Comparison of ENCODE assay signal across 1 cellular context in genomic region chrX:72180539-72180938, GRCh38.
TF ChIP-seq lines count a peak whose summit lies in the region.

No MANE protein-coding gene starts in this region.

TF ChIP-seq in H1, 55 proteins besides CTCF, POLR2A, EP300 and RAD21 (continued from another document):
- TF ChIP-seq SIRT6 (IDR thresholded peaks at IDR 0.05; ENCODE audit: low read length), result no peak
